Comparison of ENCODE assay signal across 8 cellular contexts in the genomic region with DNA sequence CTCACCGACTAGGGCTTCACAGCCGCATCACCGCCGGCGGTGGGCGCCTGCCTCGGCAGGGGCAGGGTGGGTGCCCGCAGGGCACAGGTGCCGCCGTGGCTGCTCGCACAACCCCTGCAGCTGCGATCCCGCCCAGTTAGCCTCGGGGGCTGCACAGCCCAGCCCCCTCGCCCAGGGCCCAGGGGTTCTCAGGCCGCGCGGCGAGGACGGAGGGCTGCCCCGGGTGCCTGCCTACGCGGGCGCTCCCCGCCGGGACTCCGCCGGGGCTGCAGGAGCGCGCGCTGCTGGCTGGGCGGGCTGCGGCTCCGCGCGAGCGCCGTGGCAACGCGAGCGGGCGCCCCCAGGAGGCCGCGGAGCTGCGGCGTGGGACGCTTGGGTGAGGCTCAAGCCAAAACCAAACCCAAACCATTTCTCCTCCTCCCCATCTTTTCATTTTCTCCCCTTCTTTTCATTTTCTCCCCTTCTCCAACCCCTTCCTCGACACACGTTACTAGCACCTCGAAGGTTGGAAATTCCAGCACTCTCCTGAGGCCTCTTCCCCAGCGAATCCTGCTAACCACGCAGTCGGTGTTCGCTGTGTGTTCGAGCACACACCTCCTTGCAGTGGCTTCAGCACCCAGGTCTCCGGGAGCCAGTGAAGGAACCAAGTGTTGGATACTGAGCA.
DNase-seq lines count a peak whose midpoint lies in the region; ATAC-seq and TF ChIP-seq lines count a peak whose summit lies in the region.

A gene with protein sequence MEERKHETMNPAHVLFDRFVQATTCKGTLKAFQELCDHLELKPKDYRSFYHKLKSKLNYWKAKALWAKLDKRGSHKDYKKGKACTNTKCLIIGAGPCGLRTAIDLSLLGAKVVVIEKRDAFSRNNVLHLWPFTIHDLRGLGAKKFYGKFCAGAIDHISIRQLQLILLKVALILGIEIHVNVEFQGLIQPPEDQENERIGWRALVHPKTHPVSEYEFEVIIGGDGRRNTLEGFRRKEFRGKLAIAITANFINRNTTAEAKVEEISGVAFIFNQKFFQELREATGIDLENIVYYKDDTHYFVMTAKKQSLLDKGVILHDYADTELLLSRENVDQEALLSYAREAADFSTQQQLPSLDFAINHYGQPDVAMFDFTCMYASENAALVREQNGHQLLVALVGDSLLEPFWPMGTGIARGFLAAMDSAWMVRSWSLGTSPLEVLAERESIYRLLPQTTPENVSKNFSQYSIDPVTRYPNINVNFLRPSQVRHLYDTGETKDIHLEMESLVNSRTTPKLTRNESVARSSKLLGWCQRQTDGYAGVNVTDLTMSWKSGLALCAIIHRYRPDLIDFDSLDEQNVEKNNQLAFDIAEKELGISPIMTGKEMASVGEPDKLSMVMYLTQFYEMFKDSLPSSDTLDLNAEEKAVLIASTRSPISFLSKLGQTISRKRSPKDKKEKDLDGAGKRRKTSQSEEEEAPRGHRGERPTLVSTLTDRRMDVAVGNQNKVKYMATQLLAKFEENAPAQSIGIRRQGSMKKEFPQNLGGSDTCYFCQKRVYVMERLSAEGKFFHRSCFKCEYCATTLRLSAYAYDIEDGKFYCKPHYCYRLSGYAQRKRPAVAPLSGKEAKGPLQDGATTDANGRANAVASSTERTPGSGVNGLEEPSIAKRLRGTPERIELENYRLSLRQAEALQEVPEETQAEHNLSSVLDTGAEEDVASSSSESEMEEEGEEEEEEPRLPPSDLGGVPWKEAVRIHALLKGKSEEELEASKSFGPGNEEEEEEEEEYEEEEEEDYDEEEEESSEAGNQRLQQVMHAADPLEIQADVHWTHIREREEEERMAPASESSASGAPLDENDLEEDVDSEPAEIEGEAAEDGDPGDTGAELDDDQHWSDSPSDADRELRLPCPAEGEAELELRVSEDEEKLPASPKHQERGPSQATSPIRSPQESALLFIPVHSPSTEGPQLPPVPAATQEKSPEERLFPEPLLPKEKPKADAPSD (N-terminal part only) (minus strand): TSS at position 286 of the 664 bp plus-strand sequence. CDS start 117,749 bp downstream, outside the sequence.

- H3K4me1 ChIP-seq in DND-41 (ENCODE audit: insufficient read depth, low read length): peaks cover 23% of the 10 kb centered on the region
- peaks cover 6 to 24% (median 23%) of the 10 kb centered on the region in 5 donors for H3K4me1 ChIP-seq in subcutaneous abdominal adipose tissue (ENCODE audit: control insufficient read depth in 5 of 5, insufficient read depth in 5 of 5, low read length in 5 of 5)

- H3K4me3 ChIP-seq in DND-41 (ENCODE audit: low read depth in 1 of 2, low read length in 2 of 2): peak within 1 kb of the TSS; percentile 15 to 59; a peak in 3 of 4 replicates
- H3K4me3 ChIP-seq in foreskin fibroblast (ENCODE audit: low read depth in 1 of 2, low read length in 2 of 2): peak within 1 kb of the TSS; percentile 63 to 69
- peak within 1 kb of the TSS; percentile 70 to 84 (median 82) for H3K4me3 ChIP-seq in subcutaneous abdominal adipose tissue (ENCODE audit: low read depth in 1 of 5, low read length in 5 of 5)

- CTCF ChIA-PET in RWPE1 (lab: Yijun Ruan, JAX): interaction anchor here (0.6 to 1.2 kb wide), 4 partner anchors 23 to 52 kb away, joined by 3 to 6 read pairs (median 4); no protein-coding TSS in a partner anchor

- H3K9me3 ChIP-seq in DND-41 (ENCODE audit: insufficient read depth, low read length, severe bottlenecking): no peaks in the 10 kb centered on the region
- H3K9me3 ChIP-seq in subcutaneous abdominal adipose tissue (ENCODE audit: control insufficient read depth in 5 of 5, low read length in 5 of 5): no peaks in the 10 kb centered on the region

- POLR2A ChIA-PET in RWPE1 (lab: Yijun Ruan, JAX; ENCODE audit: low non-redundant PET): no interaction called here

- peaks cover 3% of the 10 kb centered on the region; the same call in 1 of the 2 replicates for H4K20me1 ChIP-seq in DND-41 (ENCODE audit: insufficient read depth, low read length)

- H3K27ac Mint-ChIP-seq in nephron: peak within 1 kb of the TSS in 2 of 3 experiments; percentile 23 to 25

- peak within 1 kb of the TSS; percentile 57 for H2AFZ ChIP-seq in DND-41 (ENCODE audit: low read depth, low read length)

- H3K9me3 Mint-ChIP-seq in nephron: no peaks in the 10 kb centered on the region

- peak; percentile 89 for ATAC-seq in DND-41 (ENCODE audit: insufficient read depth, low read depth)

- no peaks in the 10 kb centered on the region for H3K36me3 ChIP-seq in DND-41 (ENCODE audit: insufficient read depth, low read length)
- no peaks in the 10 kb centered on the region for H3K36me3 ChIP-seq in subcutaneous abdominal adipose tissue (ENCODE audit: control insufficient read depth in 5 of 5, insufficient read depth in 5 of 5, low read length in 5 of 5)

- H3K4me3 Mint-ChIP-seq in nephron: peak within 1 kb of the TSS; percentile 90 to 94 (median 91)

- H3K27me3 Mint-ChIP-seq in nephron (ENCODE audit: low read depth): peaks cover 45% of the 10 kb centered on the region

- H3K27ac ChIP-seq in DND-41 (ENCODE audit: low read length) (no peak within 1 kb of the TSS), RWPE1 (peak within 1 kb of the TSS; percentile 95), subcutaneous abdominal adipose tissue (ENCODE audit: low read depth, low read length) (peak within 1 kb of the TSS; percentile 60)

- no peaks in the 10 kb centered on the region for H3K79me2 ChIP-seq in DND-41 (ENCODE audit: insufficient read depth, low read length)

- H3K36me3 Mint-ChIP-seq in nephron (ENCODE audit: low read depth): no peaks in the 10 kb centered on the region

- peaks cover 31% of the 10 kb centered on the region for H3K27me3 ChIP-seq in DND-41 (ENCODE audit: insufficient read depth, low read length, poor library complexity)
- H3K27me3 ChIP-seq in subcutaneous abdominal adipose tissue (ENCODE audit: control insufficient read depth in 5 of 5, insufficient read depth in 4 of 5, low read length in 5 of 5): no peaks in the 10 kb centered on the region

- H3K4me1 Mint-ChIP-seq in nephron: peaks cover 20% of the 10 kb centered on the region

- peak within 1 kb of the TSS; percentile 53 for H3K9ac ChIP-seq in DND-41 (ENCODE audit: low read depth, low read length)
- peak within 1 kb of the TSS; percentile 26 to 66 (median 51) for H3K9ac ChIP-seq in subcutaneous abdominal adipose tissue (ENCODE audit: low read length in 5 of 5)

- DNase-seq in DND-41: peak; percentile 64
- DNase-seq in HK-2 (ENCODE audit: unreplicated experiment): peak; percentile 58
- peak; percentile 52 for DNase-seq in RWPE1 (ENCODE audit: low spot score)
- DNase-seq in activated naive CD4-positive, alpha-beta T cell (lab: John Stamatoyannopoulos, UW): peak in 3 of 4 experiments; percentile 8 to 59 (median 10)
- DNase-seq in foreskin fibroblast: peak; percentile 68 to 90
- DNase-seq in KG1 (lab: John Stamatoyannopoulos, UW): no peak

- peak within 1 kb of the TSS; percentile 87 for H3K4me2 ChIP-seq in DND-41 (ENCODE audit: insufficient read depth, low read length)

- TF ChIP-seq CTCF in DND-41 (IDR thresholded peaks at IDR 0.05; ENCODE audit: borderline replicate concordance, extremely low read depth, low read length, poor library complexity, severe bottlenecking) (peak; percentile 82), RWPE1 (conservative IDR thresholded peaks at IDR 0.05; ENCODE audit: low read depth) (peak; percentile 90), foreskin fibroblast (IDR thresholded peaks at IDR 0.05; ENCODE audit: low read depth, low read length) (peak; percentile 53), nephron (IDR thresholded peaks at IDR 0.05; ENCODE audit: unreplicated experiment in 3 of 3) (peak; percentile 52 to 61 (median 52))
